In genomic region chr17:58191259-58191896, GRCh38 we compare ENCODE assay signal across 15 cellular contexts. TPM values are rescaled to one million over a fixed set of nuclear protein-coding genes. Genes with fewer than 3 reads are reported as not detected.
"Had no signal": no experiment of that assay in that cellular context is flagged by ENCODE, and none has a peak within 500 bp of the region (broad histone marks: within the 10 kb centered on the region; RNA-seq: fewer than 3 reads in every experiment).

No MANE protein-coding gene starts in this region.

- DNase-seq: activated naive CD4-positive, alpha-beta T cell treated with anti-CD3 and anti-CD28 coated beads, Interleukin-2, amount 50 U/mL, for 16 hours; amniotic stem cell; effector memory CD4-positive, alpha-beta T cell; hypothalamus; left cardiac atrium; naive thymus-derived CD8-positive, alpha-beta T cell; posterior cingulate gyrus; small intestine; thyroid gland had no signal

- H3K4me3 ChIP-seq: lung, thyroid gland, vagina had no signal

- H3K36me3 ChIP-seq: thyroid gland, vagina had no signal

- H3K27ac Mint-ChIP-seq: brain had no signal

- H3K4me1 Mint-ChIP-seq: brain had no signal

- H3K27me3 ChIP-seq: thyroid gland, vagina had no signal

- H3K27ac ChIP-seq: thyroid gland, vagina had no signal

- H3K36me3 Mint-ChIP-seq: brain; naive thymus-derived CD8-positive, alpha-beta T cell had no signal

- H3K9me3 ChIP-seq: thyroid gland, vagina had no signal

- H3K4me3 Mint-ChIP-seq: brain; naive thymus-derived CD8-positive, alpha-beta T cell had no signal

- H3K4me1 ChIP-seq: vagina had no signal

- H3K9me3 Mint-ChIP-seq: naive thymus-derived CD8-positive, alpha-beta T cell had no signal

RNA-seq across cellular contexts. Expression of gene EPX, which starts 1.1 kb away (rescaled TPM):
- total RNA-seq: epithelial cell of proximal tubule; glomerular endothelial cell; left cardiac atrium; naive thymus-derived CD8-positive, alpha-beta T cell; thyroid gland; vagina had no signal
- polyA plus RNA-seq: naive thymus-derived CD8-positive, alpha-beta T cell; small intestine had no signal

RNA-seq across cellular contexts. Expression of gene OR4D2, which starts 24.6 kb away (rescaled TPM):
- total RNA-seq: epithelial cell of proximal tubule; glomerular endothelial cell; left cardiac atrium; lung; mononuclear cell; naive thymus-derived CD8-positive, alpha-beta T cell; thyroid gland; vagina had no signal
- polyA plus RNA-seq: lung; naive thymus-derived CD8-positive, alpha-beta T cell; small intestine had no signal

RNA-seq across cellular contexts. Expression of gene OR4D1, which starts 43.2 kb away (rescaled TPM):
- total RNA-seq: epithelial cell of proximal tubule, glomerular endothelial cell, left cardiac atrium, thyroid gland, vagina had no signal

RNA-seq across cellular contexts. Expression of gene LPO, which starts 47.0 kb away (rescaled TPM):
- total RNA-seq: epithelial cell of proximal tubule; glomerular endothelial cell; left cardiac atrium; mononuclear cell; naive thymus-derived CD8-positive, alpha-beta T cell; vagina had no signal
- polyA plus RNA-seq: naive thymus-derived CD8-positive, alpha-beta T cell had no signal
